8 cellular contexts compared by ENCODE assay signal in the genomic region with DNA sequence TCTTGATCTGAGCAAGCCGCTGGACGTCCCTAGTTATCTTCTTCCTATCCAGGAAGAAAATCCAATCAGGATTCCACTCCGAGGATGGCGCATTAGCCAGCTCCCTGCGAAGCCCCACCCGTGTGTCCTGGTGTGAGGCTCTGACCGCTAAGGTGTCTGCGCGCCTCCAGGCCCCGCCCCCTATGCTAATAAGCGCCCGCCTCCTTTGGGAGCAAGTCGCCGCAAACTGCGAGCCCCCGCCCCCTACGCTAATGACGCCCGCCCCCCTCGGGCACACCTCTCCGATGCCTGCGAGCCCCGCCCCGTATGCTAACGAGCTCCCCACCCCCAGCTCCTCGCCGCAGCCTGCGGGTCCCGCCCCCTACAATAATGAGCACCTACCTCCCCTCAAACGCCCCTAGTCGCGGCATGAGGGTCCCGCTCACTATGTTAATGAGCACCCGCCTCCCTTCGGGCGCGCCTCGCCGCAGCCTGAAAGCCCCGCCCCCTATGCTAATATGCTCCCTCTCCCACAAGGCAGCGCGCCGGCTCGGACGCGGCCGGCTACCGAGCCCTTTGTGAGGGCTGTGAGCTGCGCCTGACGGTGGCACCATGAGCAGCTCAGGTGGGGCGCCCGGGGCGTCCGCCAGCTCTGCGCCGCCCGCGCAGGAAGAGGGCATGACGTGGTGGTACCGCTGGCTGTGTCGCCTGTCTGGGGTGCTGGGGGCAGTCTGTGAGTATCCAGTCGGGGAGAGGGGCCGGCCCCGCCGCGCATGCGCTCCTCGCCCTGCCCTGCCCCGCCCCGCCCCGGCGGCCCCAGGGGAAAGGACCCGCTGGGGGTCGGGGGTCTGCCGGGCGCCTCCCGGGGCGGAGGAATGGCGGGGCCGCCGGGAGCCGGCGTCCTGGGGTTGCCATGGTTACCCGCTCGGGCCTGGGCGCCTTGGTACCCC. TPM values are rescaled to one million over a fixed set of nuclear protein-coding genes. Genes with fewer than 3 reads are reported as not detected.
DNase-seq lines count a peak whose midpoint lies in the region; ATAC-seq and TF ChIP-seq lines count a peak whose summit lies in the region.

A gene (plus strand): TSS at position 503 of the 929 bp plus-strand sequence. CDS start 89 bp downstream, at position 592.

- H3K36me3 Mint-ChIP-seq in chondrocyte (ENCODE audit: low read depth) = peaks cover 1% of the 10 kb centered on the region

- H3K9me3 Mint-ChIP-seq in chondrocyte (ENCODE audit: low read depth) = no peaks in the 10 kb centered on the region

- ATAC-seq in GM19043 (IDR thresholded peaks at IDR 0.05; ENCODE audit: low read depth, unreplicated experiment) = peak; percentile 69
- ATAC-seq in HG03354 (IDR thresholded peaks at IDR 0.05; ENCODE audit: poor library complexity, severe bottlenecking, unreplicated experiment) = peak; percentile 79

- peaks cover 15% of the 10 kb centered on the region for H3K4me1 Mint-ChIP-seq in chondrocyte (ENCODE audit: low read depth)

- peak within 1 kb of the TSS; percentile 85 for H3K27ac Mint-ChIP-seq in chondrocyte (ENCODE audit: unreplicated experiment)

- TF ChIP-seq CTCF in AG09319 (IDR thresholded peaks at IDR 0.05; ENCODE audit: low read depth, low read length) (no peak), chondrocyte (IDR thresholded peaks at IDR 0.05) (peak; percentile 9)

- H3K4me3 Mint-ChIP-seq in chondrocyte (ENCODE audit: unreplicated experiment) = peak within 1 kb of the TSS; percentile 88

- DNase-seq in AG09319 (ENCODE audit: extremely low read depth, low read depth) = peak; percentile 61
- peak; percentile 80 for DNase-seq in NCI-H446 treated with DMSO at 0.1 percent for 48 hours (lab: John Stamatoyannopoulos, UW)
- peak; percentile 88 to 93 for DNase-seq in activated CD4-positive, alpha-beta T cell treated with anti-CD3 and anti-CD28 coated beads for 24 hours (ENCODE audit: low read depth in 2 of 2)
- DNase-seq in chondrocyte (ENCODE audit: low spot score) = peak; percentile 96
- peak; percentile 77 for DNase-seq in kidney glomerular epithelial cell (lab: John Stamatoyannopoulos, UW)
- peak; percentile 96 for DNase-seq in stimulated activated CD4-positive, alpha-beta T cell treated with anti-CD3 and anti-CD28 coated beads, Interleukin-15, amount 100 ng/mL, for 24 hours

- H3K27me3 Mint-ChIP-seq in chondrocyte (ENCODE audit: low read depth) = no peaks in the 10 kb centered on the region

RNA-seq across cellular contexts. Expression of the gene that starts here (rescaled TPM):
- total RNA-seq in chondrocyte = 14.4 to 22.3 TPM (median 18.8 TPM) in 3 replicates

Comparison
In these comparisons a context has a peak if more than half of its experiments do, and no peak if none do; other contexts are left out.
1. Peak in every context shown above with its lines: DNase-seq and ATAC-seq.